ENCODE assay signal across 21 cellular contexts in the genomic region with DNA sequence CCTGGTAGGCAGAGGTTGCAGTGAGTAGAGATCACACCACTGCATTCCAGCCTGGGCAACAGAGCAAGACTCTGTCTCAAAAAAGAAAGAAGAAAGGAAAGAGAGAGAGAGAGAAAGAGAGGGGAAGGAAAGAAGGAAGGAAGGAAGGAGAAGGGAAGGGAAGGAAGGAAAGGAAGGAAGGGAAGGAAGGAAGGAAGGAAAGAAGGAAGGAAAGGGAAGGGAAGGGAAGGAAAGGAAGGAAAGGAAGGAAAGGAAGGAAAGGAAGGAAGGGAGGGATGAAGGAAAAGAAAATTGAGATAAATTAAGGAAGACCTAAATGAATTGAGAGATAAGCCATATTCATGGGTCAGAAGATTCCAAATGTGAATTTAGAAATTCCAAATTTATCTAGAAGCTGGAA.
"Had no signal": no experiment of that assay in that cellular context is flagged by ENCODE, and none has a peak within 500 bp of the region (broad histone marks: within the 10 kb centered on the region; RNA-seq: fewer than 3 reads in every experiment).

No MANE protein-coding gene starts in this region.

- H3K27ac ChIP-seq: coronary artery, dorsolateral prefrontal cortex, esophagus muscularis mucosa, foreskin keratinocyte, gastroesophageal sphincter, heart left ventricle, left lung, lower lobe of right lung had no signal

- H3K27me3 ChIP-seq: dorsolateral prefrontal cortex, heart left ventricle had no signal

- H3K9me3 ChIP-seq: esophagus muscularis mucosa, gastroesophageal sphincter, heart left ventricle, left lung, lower lobe of right lung, mucosa of descending colon had no signal

- DNase-seq: dermis blood vessel endothelial cell; effector CD4-positive, alpha-beta T cell; effector memory CD4-positive, alpha-beta T cell; foreskin keratinocyte; heart left ventricle; hippocampal formation; left cardiac atrium; left ventricle myocardium superior; lower lobe of right lung; mesenchymal stem cell; mucosa of descending colon; naive B cell had no signal

- ATAC-seq: foreskin keratinocyte, gastroesophageal sphincter, heart left ventricle, left cardiac atrium, left lung, left ventricle myocardium superior, lower lobe of right lung, mucosa of descending colon had no signal

- H3K36me3 ChIP-seq: esophagus muscularis mucosa, gastroesophageal sphincter, heart left ventricle, left lung, lower lobe of right lung had no signal

- H3K4me1 ChIP-seq: esophagus muscularis mucosa, foreskin keratinocyte, gastroesophageal sphincter, left lung, lower lobe of right lung had no signal

- FAIRE-seq: colon, endothelial cell of umbilical vein, islet of Langerhans, keratinocyte had no signal

- H3K4me3 ChIP-seq: coronary artery, dorsolateral prefrontal cortex, esophagus muscularis mucosa, gastroesophageal sphincter, heart left ventricle, left lung, lower lobe of right lung, mucosa of descending colon had no signal
